Comparison of ENCODE assay signal across 8 cellular contexts in genomic region chr10:58266826-58267712, GRCh38. TPM values are rescaled to one million over a fixed set of nuclear protein-coding genes. Genes with fewer than 3 reads are reported as not detected.
DNase-seq lines count a peak whose midpoint lies in the region; ATAC-seq and TF ChIP-seq lines count a peak whose summit lies in the region.

No MANE protein-coding gene starts in this region.

- 0 to 2% methylated on average over 29 to 36 of the region's 53 CpGs for WGBS in mesodermal cell (ENCODE audit: insufficient coverage in 2 of 2), 2 experiments

- H3K4me3 ChIP-seq in epithelial cell of proximal tubule (ENCODE audit: low read depth, low read length) (peak overlapping the region; percentile 65), mesodermal cell (ENCODE audit: extremely low read depth, insufficient read depth, low read length, poor library complexity, severe bottlenecking) (peak overlapping the region; percentile 75)

- DNase-seq in GDM1 (lab: John Stamatoyannopoulos, UW) (peak; percentile 66), HEK293T (ENCODE audit: extremely low spot score) (peak; percentile 9), NCI-H526 treated with DMSO at 0.1 percent for 48 hours (lab: John Stamatoyannopoulos, UW) (peak; percentile 18), activated T-cell treated with anti-CD3 and anti-CD28 coated beads for 1 hour (ENCODE audit: low read depth) (peak; percentile 7), epithelial cell of proximal tubule (ENCODE audit: low read depth) (no peak), NCI-H1048 (lab: John Stamatoyannopoulos, UW) (no peak)
- DNase-seq in stimulated activated naive CD8-positive, alpha-beta T cell treated with anti-CD3 and anti-CD28 coated beads, Interleukin-15, Interleukin-2, amounts not matched to agents 100 U/mL and 50 U/mL, for 24 hours: peak; percentile 57

- H3K27ac ChIP-seq in mesodermal cell (ENCODE audit: low read depth, low read length, severe bottlenecking): peak overlapping the region; percentile 86

- H3K36me3 ChIP-seq in mesodermal cell (ENCODE audit: control insufficient read depth, insufficient read depth, low read length): no peaks in the 10 kb centered on the region

- TF ChIP-seq CTCF in epithelial cell of proximal tubule (conservative IDR thresholded peaks at IDR 0.05; ENCODE audit: low read depth, low read length): no peak

- POLR2A ChIA-PET in HEK293T (lab: Yijun Ruan, JAX): interaction anchor here (1.5 to 2.4 kb wide), 2 partner anchors 39 to 119 kb away, joined by 3 to 16 read pairs; partner anchors contain the start of gene TFAM

- no peaks in the 10 kb centered on the region for H3K4me1 ChIP-seq in mesodermal cell (ENCODE audit: control insufficient read depth, insufficient read depth, low read length, poor library complexity, severe bottlenecking)

- ATAC-seq in stimulated activated naive CD8-positive, alpha-beta T cell treated with anti-CD3 and anti-CD28 coated beads, Interleukin-15, Interleukin-2, amounts not matched to agents 100 U/mL and 50 U/mL, for 24 hours: peak; percentile 2

- CTCF ChIA-PET in HEK293T (lab: Yijun Ruan, JAX): interaction anchor here (0.6 kb wide), 1 partner anchor 307 kb away, joined by 6 read pairs; no protein-coding TSS in a partner anchor

- H3K9me3 ChIP-seq in mesodermal cell (ENCODE audit: control insufficient read depth, low read length): no peaks in the 10 kb centered on the region

TF ChIP-seq in HEK293T, 16 proteins besides CTCF, POLR2A, EP300 and RAD21:
- TF ChIP-seq L3MBTL2 (conservative IDR thresholded peaks at IDR 0.05): peak; percentile 75
- no peak for TF ChIP-seq TARDBP (IDR thresholded peaks at IDR 0.05)

RNA-seq across cellular contexts. Expression of gene IPMK, which starts 0.6 kb away (rescaled TPM):
- 6.1 and 6.2 TPM in 2 replicates for total RNA-seq in epithelial cell of proximal tubule
- 8.8 TPM for polyA plus RNA-seq in mesodermal cell (2013, experiment 1 of 2)
- 8.8 TPM for polyA plus RNA-seq in mesodermal cell (2013, experiment 2 of 2)

RNA-seq across cellular contexts. Expression of gene CISD1, which starts 1.9 kb away (rescaled TPM):
- 53.8 and 66.4 TPM in 2 replicates for total RNA-seq in epithelial cell of proximal tubule
- 36.9 TPM for polyA plus RNA-seq in mesodermal cell (2013, experiment 1 of 2)
- polyA plus RNA-seq in mesodermal cell (2013, experiment 2 of 2): 36.5 TPM

Comparison
In these comparisons a context has a peak if more than half of its experiments do, and no peak if none do; other contexts are left out.
1. DNase-seq: peak in GDM1 (single experiment), HEK293T (single experiment), NCI-H526 treated with DMSO at 0.1 percent for 48 hours (single experiment), activated T-cell treated with anti-CD3 and anti-CD28 coated beads for 1 hour (single experiment) and stimulated activated naive CD8-positive, alpha-beta T cell treated with anti-CD3 and anti-CD28 coated beads, Interleukin-15, Interleukin-2, amounts not matched to agents 100 U/mL and 50 U/mL, for 24 hours (single experiment); none in epithelial cell of proximal tubule (single experiment) and NCI-H1048 (single experiment).